Comparison of ENCODE assay signal across 17 cellular contexts in genomic region chr12:132813443-132813842, GRCh38.
"Had no signal": no experiment of that assay in that cellular context is flagged by ENCODE, and none has a peak within 500 bp of the region (broad histone marks: within the 10 kb centered on the region; RNA-seq: fewer than 3 reads in every experiment).

No MANE protein-coding gene starts in this region.

- H3K27me3 Mint-ChIP-seq: natural killer cell treated with Interleukin-12 subunit alpha and Interleukin-12 subunit beta and Interleukin-15 and Interleukin-18, amount 100 ng/mL, for 72 hours; stimulated activated naive CD8-positive, alpha-beta T cell treated with anti-CD3 and anti-CD28 coated beads, Interleukin-15, Interleukin-2, amounts not matched to agents 100 ng/mL and 50 ng/mL, for 24 hours had no signal

- H3K4me2 ChIP-seq: SK-N-SH had no signal

- H3K4me1 ChIP-seq: breast epithelium, esophagus squamous epithelium, foreskin keratinocyte, left lung, psoas muscle, testis had no signal

- H3K9ac ChIP-seq: SK-N-SH had no signal

- H3K27ac ChIP-seq: breast epithelium, dorsolateral prefrontal cortex, esophagus squamous epithelium, foreskin keratinocyte, left lung, psoas muscle, testis had no signal

- H3K27me3 ChIP-seq: breast epithelium, dorsolateral prefrontal cortex, esophagus squamous epithelium, foreskin keratinocyte, left lung, testis had no signal

- DNase-seq: activated CD4-positive, CD25-positive, alpha-beta regulatory T cell; activated CD8-positive, alpha-beta memory T cell treated with anti-CD3 and anti-CD28 coated beads, Interleukin-2, amount 50 U/mL, for 4 hours; activated naive CD4-positive, alpha-beta T cell treated with anti-CD3 and anti-CD28 coated beads, Interleukin-2, amount 50 U/mL, for 16 hours; dorsolateral prefrontal cortex; esophagus squamous epithelium; foreskin keratinocyte; head of caudate nucleus; left lung; psoas muscle; SK-N-SH; stimulated activated CD4-positive, alpha-beta T cell treated with anti-CD3 and anti-CD28 coated beads, Interleukin-2, amount 100 ng/mL, for 24 hours; T-helper 1 cell; testis had no signal

- H3K27ac Mint-ChIP-seq: natural killer cell treated with Interleukin-12 subunit alpha and Interleukin-12 subunit beta and Interleukin-15 and Interleukin-18, amount 100 ng/mL, for 72 hours; stimulated activated naive CD8-positive, alpha-beta T cell treated with anti-CD3 and anti-CD28 coated beads, Interleukin-15, Interleukin-2, amounts not matched to agents 100 ng/mL and 50 ng/mL, for 24 hours had no signal

- H3K9me3 ChIP-seq: breast epithelium, esophagus squamous epithelium, left lung, psoas muscle, SK-N-SH, testis had no signal

- ATAC-seq: foreskin keratinocyte, left lung, psoas muscle, sciatic nerve had no signal

- H3K4me3 ChIP-seq: breast epithelium, dorsolateral prefrontal cortex, esophagus squamous epithelium, left lung, psoas muscle, testis had no signal

- H3K9me3 Mint-ChIP-seq: natural killer cell treated with Interleukin-12 subunit alpha and Interleukin-12 subunit beta and Interleukin-15 and Interleukin-18, amount 100 ng/mL, for 72 hours; stimulated activated naive CD8-positive, alpha-beta T cell treated with anti-CD3 and anti-CD28 coated beads, Interleukin-15, Interleukin-2, amounts not matched to agents 100 ng/mL and 50 ng/mL, for 24 hours had no signal

- H3K4me3 Mint-ChIP-seq: natural killer cell treated with Interleukin-12 subunit alpha and Interleukin-12 subunit beta and Interleukin-15 and Interleukin-18, amount 100 ng/mL, for 72 hours; stimulated activated naive CD8-positive, alpha-beta T cell treated with anti-CD3 and anti-CD28 coated beads, Interleukin-15, Interleukin-2, amounts not matched to agents 100 ng/mL and 50 ng/mL, for 24 hours had no signal

- H3K36me3 ChIP-seq: breast epithelium had no signal
